ENCODE assay signal across 15 cellular contexts in the genomic region with DNA sequence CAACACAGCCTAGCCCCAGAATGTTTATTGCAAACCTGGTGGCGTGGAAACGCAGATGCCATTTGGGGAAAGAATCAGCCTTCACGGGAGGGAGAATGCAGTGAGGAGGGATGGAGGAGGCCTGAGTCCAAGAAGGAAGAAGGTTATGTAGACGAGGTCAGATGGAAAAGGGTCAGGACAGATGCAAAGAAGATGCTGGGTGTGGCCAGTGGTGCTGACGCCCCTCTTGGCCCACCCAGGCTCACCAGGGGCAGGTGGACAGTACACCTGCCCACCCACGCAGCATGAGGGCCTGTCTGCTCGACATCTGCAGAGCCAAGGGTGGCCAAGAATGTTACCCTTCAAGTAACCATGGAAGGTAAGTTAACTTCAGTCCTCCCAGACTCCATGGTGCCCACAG. TPM values are rescaled to one million over a fixed set of nuclear protein-coding genes. Genes with fewer than 3 reads are reported as not detected.
DNase-seq lines count a peak whose midpoint lies in the region; ATAC-seq and TF ChIP-seq lines count a peak whose summit lies in the region.
"Had no signal": no experiment of that assay in that cellular context is flagged by ENCODE, and none has a peak within 500 bp of the region (broad histone marks: within the 10 kb centered on the region; RNA-seq: fewer than 3 reads in every experiment).

No MANE protein-coding gene starts in this region.

- POLR2A ChIA-PET in PC-3 (lab: Charles Lee; ENCODE audit: unreplicated experiment): no interaction called here

- 68 to 86% methylated on average over 7 of the region's 7 CpGs for WGBS in sigmoid colon, 2 donors

- no peak overlapping the region for H3K4me3 Mint-ChIP-seq in activated naive CD4-positive, alpha-beta T cell treated with anti-CD3 and anti-CD28 coated beads, Interleukin-2, amount 50 U/mL, for 24 hours
- no peak overlapping the region for H3K4me3 Mint-ChIP-seq in activated naive CD4-positive, alpha-beta T cell treated with anti-CD3 and anti-CD28 coated beads, Interleukin-2, amount 10 ng/mL, durations not matched to agents 7 days and 5 days
- H3K4me3 Mint-ChIP-seq: CD4-positive, CD25-positive, alpha-beta regulatory T cell had no signal

- CTCF ChIA-PET in activated naive CD4-positive, alpha-beta T cell treated with anti-CD3 and anti-CD28 coated beads, Interleukin-2, amount 10 ng/mL, durations not matched to agents 7 days and 5 days (lab: Charles Lee): no interaction called here
- CTCF ChIA-PET in PC-3 (lab: Charles Lee): no interaction called here

- no peaks in the 10 kb centered on the region for H3F3A ChIP-seq in PC-3 (ENCODE audit: low read length, unreplicated experiment)

- no TSS peak for BruUV-seq in PC-3 (replicated peaks; lab: Mats Ljungman, UMichigan)

- H3K9me3 Mint-ChIP-seq in activated naive CD4-positive, alpha-beta T cell treated with anti-CD3 and anti-CD28 coated beads, Interleukin-2, amount 50 U/mL, for 24 hours: no peaks in the 10 kb centered on the region
- H3K9me3 Mint-ChIP-seq in activated naive CD4-positive, alpha-beta T cell treated with anti-CD3 and anti-CD28 coated beads, Interleukin-2, amount 10 ng/mL, durations not matched to agents 7 days and 5 days: no peaks in the 10 kb centered on the region

- in situ Hi-C loops in brain microvascular endothelial cell (cut with HindIII; ENCODE audit: low pct_ligation_motif_present, low sequenced_read_pairs): loop anchor here (25.0 kb wide), 1 partner anchor 391 kb away; no protein-coding TSS in a partner anchor

- H3K4me1 Mint-ChIP-seq in activated naive CD4-positive, alpha-beta T cell treated with anti-CD3 and anti-CD28 coated beads, Interleukin-2, amount 50 U/mL, for 24 hours: no peaks in the 10 kb centered on the region
- no peaks in the 10 kb centered on the region for H3K4me1 Mint-ChIP-seq in activated naive CD4-positive, alpha-beta T cell treated with anti-CD3 and anti-CD28 coated beads, Interleukin-2, amount 10 ng/mL, durations not matched to agents 7 days and 5 days
- H3K4me1 Mint-ChIP-seq: CD4-positive, CD25-positive, alpha-beta regulatory T cell had no signal

- H3K36me3 ChIP-seq in PC-3 (ENCODE audit: low read depth, low read length): no peaks in the 10 kb centered on the region
- H3K36me3 ChIP-seq in sigmoid colon: no peaks in the 10 kb centered on the region
- no peaks in the 10 kb centered on the region for H3K36me3 ChIP-seq in brain microvascular endothelial cell (replicated peaks)
- H3K36me3 ChIP-seq: BLaER1 had no signal

- no peaks in the 10 kb centered on the region for H4K20me1 ChIP-seq in PC-3 (ENCODE audit: low read length)
- H4K20me1 ChIP-seq: BLaER1 had no signal

- H3K4me1 ChIP-seq in PC-3 (ENCODE audit: insufficient read depth, low read length) (peaks cover 26% of the 10 kb centered on the region), sigmoid colon (no peaks in the 10 kb centered on the region)

- H3K27ac ChIP-seq in PC-3 (ENCODE audit: low read length) (no peak overlapping the region), caudate nucleus (ENCODE audit: low read depth, low read length) (peak overlapping the region; percentile 62), sigmoid colon (no peak overlapping the region), brain microvascular endothelial cell (no peak overlapping the region)
- H3K27ac ChIP-seq: BLaER1, GM23248, HL-60 had no signal

- H3K4me2 ChIP-seq in PC-3 (ENCODE audit: low read length): peak overlapping the region; percentile 56; the same call in 1 of the 2 replicates
- H3K4me2 ChIP-seq: BLaER1 had no signal

- H3K27me3 ChIP-seq in PC-3 (ENCODE audit: low read length) (no peaks in the 10 kb centered on the region), sigmoid colon (peaks cover 0 to 6% (median 0%) of the 10 kb centered on the region in 3 donors), brain microvascular endothelial cell (replicated peaks) (no peaks in the 10 kb centered on the region)

- no peak for TF ChIP-seq EP300 in sigmoid colon (IDR thresholded peaks at IDR 0.05)

- no peak for ATAC-seq in PC-3
- ATAC-seq in GM18498 (IDR thresholded peaks at IDR 0.05; ENCODE audit: unreplicated experiment): no peak

- no peaks in the 10 kb centered on the region for H3K9me2 ChIP-seq in PC-3 (replicated peaks; ENCODE audit: low read length)

- no peak overlapping the region for H2AFZ ChIP-seq in PC-3 (ENCODE audit: low read length)
- H2AFZ ChIP-seq: GM23248 had no signal

- H3K9me3 ChIP-seq in PC-3 (ENCODE audit: low read length) (no peaks in the 10 kb centered on the region), sigmoid colon (no peaks in the 10 kb centered on the region)
- H3K9me3 ChIP-seq: BLaER1 had no signal

- DNase-seq in activated naive CD4-positive, alpha-beta T cell treated with anti-CD3 and anti-CD28 coated beads, Interleukin-2, amount 10 ng/mL, durations not matched to agents 7 days and 5 days: no peak
- DNase-seq in PC-3: no peak
- no peak for DNase-seq in caudate nucleus (lab: John Stamatoyannopoulos, UW)
- peak; percentile 40 for DNase-seq in sigmoid colon
- DNase-seq in DMS53 treated with DMSO at 0.1 percent for 48 hours (lab: John Stamatoyannopoulos, UW; ENCODE audit: unreplicated experiment): no peak
- no peak for DNase-seq in brain microvascular endothelial cell
- DNase-seq: 8988T; AML-193; CD4-positive, CD25-positive, alpha-beta regulatory T cell; DMS53; GM23248 had no signal

- H3K4me3 ChIP-seq in PC-3 (ENCODE audit: low read length) (no peak overlapping the region), sigmoid colon (no peak overlapping the region), brain microvascular endothelial cell (ENCODE audit: low read depth, low read length) (no peak overlapping the region)
- H3K4me3 ChIP-seq: BLaER1, GM23248 had no signal

- no peak for TF ChIP-seq POLR2A in sigmoid colon (IDR thresholded peaks at IDR 0.05)

- H3K79me2 ChIP-seq in PC-3 (ENCODE audit: low read length): no peaks in the 10 kb centered on the region

- H3K27me3 Mint-ChIP-seq in activated naive CD4-positive, alpha-beta T cell treated with anti-CD3 and anti-CD28 coated beads, Interleukin-2, amount 50 U/mL, for 24 hours: peaks cover 21% of the 10 kb centered on the region
- H3K27me3 Mint-ChIP-seq in activated naive CD4-positive, alpha-beta T cell treated with anti-CD3 and anti-CD28 coated beads, Interleukin-2, amount 10 ng/mL, durations not matched to agents 7 days and 5 days: peaks cover 62% of the 10 kb centered on the region

- H3K9ac ChIP-seq in PC-3 (ENCODE audit: low read length): no peak overlapping the region
- H3K9ac ChIP-seq: BLaER1, GM23248 had no signal

- intact Hi-C loops in PC-3 (cut with micrococcal nuclease): no loop called here
- intact Hi-C loops in sigmoid colon (cut with DNase I): no loop called here

- H3K36me3 Mint-ChIP-seq in activated naive CD4-positive, alpha-beta T cell treated with anti-CD3 and anti-CD28 coated beads, Interleukin-2, amount 50 U/mL, for 24 hours: no peaks in the 10 kb centered on the region
- no peaks in the 10 kb centered on the region for H3K36me3 Mint-ChIP-seq in activated naive CD4-positive, alpha-beta T cell treated with anti-CD3 and anti-CD28 coated beads, Interleukin-2, amount 10 ng/mL, durations not matched to agents 7 days and 5 days
- H3K36me3 Mint-ChIP-seq: CD4-positive, CD25-positive, alpha-beta regulatory T cell had no signal

- H3K27ac Mint-ChIP-seq in activated naive CD4-positive, alpha-beta T cell treated with anti-CD3 and anti-CD28 coated beads, Interleukin-2, amount 50 U/mL, for 24 hours: peak overlapping the region; percentile 68
- no peak overlapping the region for H3K27ac Mint-ChIP-seq in activated naive CD4-positive, alpha-beta T cell treated with anti-CD3 and anti-CD28 coated beads, Interleukin-2, amount 10 ng/mL, durations not matched to agents 7 days and 5 days
- H3K27ac Mint-ChIP-seq: CD4-positive, CD25-positive, alpha-beta regulatory T cell had no signal

- no peak for TF ChIP-seq CTCF in PC-3 (conservative IDR thresholded peaks at IDR 0.05; ENCODE audit: low read depth, low read length)
- TF ChIP-seq CTCF in sigmoid colon (IDR thresholded peaks at IDR 0.05): no peak
- TF ChIP-seq CTCF in brain microvascular endothelial cell (IDR thresholded peaks at IDR 0.05; ENCODE audit: low read depth, low read length, missing control alignments): no peak

RNA-seq across cellular contexts. Expression of a gene that starts 40.5 kb away (rescaled TPM):
- total RNA-seq in PC-3 (2014; rRNA removed) (68.0 and 79.8 TPM in 2 replicates), sigmoid colon (100 to 1,000 TPM; 117 to 147 (median 131) TPM)
- polyA plus RNA-seq in sigmoid colon: 10 to 100 TPM; 37.9 to 82.8 (median 54.7) TPM
